In genomic region chr9:69035438-69036316, GRCh38 we compare ENCODE assay signal across 8 cellular contexts. TPM values are rescaled to one million over a fixed set of nuclear protein-coding genes. Genes with fewer than 3 reads are reported as not detected.
A peak's percentile ranks its signal among the peaks of the same experiment; 100 is the strongest.
DNase-seq lines count a peak whose midpoint lies in the region; ATAC-seq lines count a peak whose summit lies in the region.

TSS of gene FXN (plus strand) at chr9:69035752. CDS start at chr9:69035783, 31 bp downstream.

- DNase-seq in NCI-H2196 (lab: John Stamatoyannopoulos, UW; ENCODE audit: unreplicated experiment): peak; percentile 74
- DNase-seq in activated CD4-positive, CD25-positive, alpha-beta regulatory T cell treated with anti-CD3 and anti-CD28 coated beads, Interleukin-2, amount 50 U/mL, for 72 hours: peak; percentile 89
- peak; percentile 89 for DNase-seq in cerebellum (ENCODE audit: low spot score)
- peak; percentile 70 for DNase-seq in kidney glomerular epithelial cell (lab: John Stamatoyannopoulos, UW)
- DNase-seq in stimulated activated CD4-positive, alpha-beta T cell treated with anti-CD3 and anti-CD28 coated beads, Interleukin-1b, Interleukin-23, amount 100 ng/mL, for 1 hour (ENCODE audit: low read depth in 2 of 2): peak; percentile 44 to 77

- peak within 1 kb of the TSS; percentile 97 for H3K4me3 ChIP-seq in ACC112 (ENCODE audit: low read depth, low read length)

- no peaks in the 10 kb centered on the region for H3K27me3 ChIP-seq in ACC112 (ENCODE audit: insufficient read depth, low read length)

- peak within 1 kb of the TSS; percentile 86 for H2AFZ ChIP-seq in ACC112 (ENCODE audit: low read length, unreplicated experiment)

- peak within 1 kb of the TSS; percentile 51; the same call in 1 of the 2 replicates for H3K27ac ChIP-seq in ACC112 (ENCODE audit: low read depth, low read length)

- H3K79me2 ChIP-seq in ACC112 (ENCODE audit: control insufficient read depth, insufficient read depth, low read length, unreplicated experiment): peaks cover 21% of the 10 kb centered on the region

- ATAC-seq in GM18517 (IDR thresholded peaks at IDR 0.05; ENCODE audit: unreplicated experiment): peak; percentile 95
- ATAC-seq in HG03045 (IDR thresholded peaks at IDR 0.05; ENCODE audit: unreplicated experiment): peak; percentile 95

- peaks cover 12% of the 10 kb centered on the region for H3K4me1 ChIP-seq in ACC112 (ENCODE audit: control insufficient read depth, insufficient read depth, low read length, unreplicated experiment)

- H3K36me3 ChIP-seq in ACC112 (ENCODE audit: insufficient read depth, low read length): no peaks in the 10 kb centered on the region

RNA-seq across cellular contexts. Expression of gene FXN, which starts in this region (rescaled TPM):
- 5.3 TPM for total RNA-seq in cerebellum

Comparison
In these comparisons a context has a peak if more than half of its experiments do, and no peak if none do; other contexts are left out.
1. Peak in every context shown above with its lines: DNase-seq, ATAC-seq, H3K4me3 ChIP-seq and H3K27ac ChIP-seq.